In the genomic region with DNA sequence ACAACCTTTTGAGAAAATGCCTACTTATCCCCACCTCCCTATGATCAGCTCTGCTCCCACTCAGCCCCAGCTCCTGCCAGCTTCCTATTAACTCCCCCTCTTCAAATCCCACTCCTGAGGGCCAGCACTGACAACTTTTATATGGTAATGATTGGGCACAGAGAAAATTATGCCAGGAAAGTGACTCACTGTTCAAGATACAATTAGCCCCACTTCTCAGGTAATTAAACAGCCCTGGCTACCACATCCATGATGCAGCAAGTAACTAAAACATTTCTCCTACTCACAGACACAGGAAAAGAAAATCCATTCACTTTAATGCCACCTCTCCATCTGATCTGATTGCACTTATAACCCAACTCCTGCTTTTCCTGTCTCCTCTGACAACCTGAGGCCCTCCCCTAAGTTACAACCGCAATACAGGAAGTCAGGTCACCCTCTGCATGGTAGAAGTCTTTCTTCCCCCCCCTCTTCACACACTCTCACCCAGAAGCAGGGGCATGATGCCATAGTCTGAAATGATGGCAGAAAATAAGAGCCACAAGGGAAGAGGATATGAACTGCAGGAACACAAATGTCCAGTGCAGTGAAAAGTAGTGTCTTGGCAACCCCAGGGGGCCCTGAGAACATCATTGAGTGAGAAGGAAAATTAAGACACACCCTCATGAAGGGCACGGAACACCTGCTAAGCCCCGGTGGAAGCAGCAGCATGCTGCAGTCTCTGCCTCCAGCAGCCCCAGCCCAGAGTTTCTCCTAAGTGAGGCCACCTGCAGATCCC, we compare ENCODE assay signal across 8 cellular contexts. TPM values are rescaled to one million over a fixed set of nuclear protein-coding genes. Genes with fewer than 3 reads are reported as not detected.
DNase-seq lines count a peak whose midpoint lies in the region; FAIRE-seq and TF ChIP-seq lines count a peak whose summit lies in the region.

No MANE protein-coding gene starts in this region.

- 51% methylated on average over 3 of the region's 3 CpGs for WGBS in suprapubic skin

- no peak for TF ChIP-seq CTCF in suprapubic skin (IDR thresholded peaks at IDR 0.05)

- peak overlapping the region; percentile 14 for H3K27ac ChIP-seq in suprapubic skin

- peak; percentile 22 for DNase-seq in activated gamma-delta T cell treated with Interleukin-2 at 50 U/mL for 16 hours
- no peak for DNase-seq in activated gamma-delta T cell (lab: John Stamatoyannopoulos, UW)
- peak; percentile 65 for DNase-seq in RCC 7860 (ENCODE audit: low spot score)
- peak; percentile 7 for DNase-seq in effector CD4-positive, alpha-beta T cell
- DNase-seq in suprapubic skin (ENCODE audit: low spot score in 2 of 2) = no peak
- DNase-seq in HuH-7.5 (ENCODE audit: low spot score) = no peak
- no peak for DNase-seq in putamen (ENCODE audit: low spot score)
- DNase-seq in stimulated activated CD4-positive, alpha-beta T cell treated with anti-CD3 and anti-CD28 coated beads, Interleukin-12 subunit alpha, Interleukin-12 subunit beta, amount 100 ng/mL, for 4 hours = no peak

- FAIRE-seq in RCC 7860 (lab: Jason Lieb, UNC) = peak; percentile 18

- no peaks in the 10 kb centered on the region for H3K27me3 ChIP-seq in suprapubic skin

- no peak overlapping the region for H3K4me3 ChIP-seq in suprapubic skin

- H3K9me3 ChIP-seq in suprapubic skin = no peaks in the 10 kb centered on the region

- no peaks in the 10 kb centered on the region for H3K36me3 ChIP-seq in suprapubic skin

- no peak for TF ChIP-seq EP300 in suprapubic skin (IDR thresholded peaks at IDR 0.05)

- TF ChIP-seq POLR2A in suprapubic skin (IDR thresholded peaks at IDR 0.05) = no peak

- peaks cover 30% of the 10 kb centered on the region for H3K4me1 ChIP-seq in suprapubic skin

RNA-seq across cellular contexts. Expression of a gene that starts 54.4 kb away (rescaled TPM):
- 10 to 100 TPM; 13.8 to 28.2 (median 18.3) TPM for total RNA-seq in suprapubic skin

Comparison
In these comparisons a context has a peak if more than half of its experiments do, and no peak if none do; other contexts are left out.
1. DNase-seq: peak in activated gamma-delta T cell treated with Interleukin-2 at 50 U/mL for 16 hours (single experiment), RCC 7860 (single experiment) and effector CD4-positive, alpha-beta T cell (single experiment); none in activated gamma-delta T cell (single experiment), suprapubic skin (0 of 2), HuH-7.5 (single experiment), putamen (single experiment) and stimulated activated CD4-positive, alpha-beta T cell treated with anti-CD3 and anti-CD28 coated beads, Interleukin-12 subunit alpha, Interleukin-12 subunit beta, amount 100 ng/mL, for 4 hours (single experiment).